28 cellular contexts compared by ENCODE assay signal in genomic region chr17:5444209-5444608, GRCh38.
"Had no signal": no experiment of that assay in that cellular context is flagged by ENCODE, and none has a peak within 500 bp of the region (broad histone marks: within the 10 kb centered on the region; RNA-seq: fewer than 3 reads in every experiment).

No MANE protein-coding gene starts in this region.

- H3K4me3 ChIP-seq: left lung, lung, neural progenitor cell, ovary, right atrium auricular region, right lobe of liver, smooth muscle cell, testis, thyroid gland, transverse colon, upper lobe of right lung had no signal

- H3K27me3 ChIP-seq: left lung, neural progenitor cell, ovary, right atrium auricular region, right lobe of liver, testis, thyroid gland, transverse colon, upper lobe of right lung had no signal

- H3K4me1 ChIP-seq: neural progenitor cell, testis had no signal

- H3K9me3 Mint-ChIP-seq: immature natural killer cell; mesothelial cell of epicardium; naive B cell; natural killer cell; nephron progenitor cell; neural progenitor cell; stimulated activated memory B cell treated with anti-CD40 and anti-IgM and Interleukin-4, amounts not matched to agents 10 μg/mL and 1 μg/mL and 100 μg/mL, for 72 hours; stimulated activated naive CD8-positive, alpha-beta T cell treated with anti-CD3 and anti-CD28 coated beads, Interleukin-15, amount 100 ng/mL, for 72 hours had no signal

- H3K36me3 ChIP-seq: ovary had no signal

- DNase-seq: hypothalamus; immature natural killer cell; kidney; left colon; left lung; mesendoderm; naive B cell; natural killer cell; nephron progenitor cell; ovary; right lobe of liver; stimulated activated CD4-positive, alpha-beta T cell treated with anti-CD3 and anti-CD28 coated beads, Interleukin-1b, Interleukin-23, amount 100 ng/mL, for 48 hours; stimulated activated CD4-positive, alpha-beta T cell treated with anti-CD3 and anti-CD28 coated beads, Interleukin-2, amount 100 ng/mL, for 48 hours; stimulated activated CD4-positive, alpha-beta T cell treated with anti-CD3 and anti-CD28 coated beads, Interleukin-4, amount 100 ng/mL, for 4 hours; stimulated activated CD8-positive, alpha-beta memory T cell treated with anti-CD3 and anti-CD28 coated beads, Interleukin-4, amount 100 ng/mL, for 48 hours; stimulated activated naive CD4-positive, alpha-beta T cell treated with Interleukin-2 at 50 U/mL for 16 hours; stimulated activated naive CD8-positive, alpha-beta T cell treated with anti-CD3 and anti-CD28 coated beads, Interleukin-15, amount 100 ng/mL, for 72 hours; testis; thyroid gland; transverse colon; upper lobe of right lung had no signal

- H3K27ac ChIP-seq: left lung, neural progenitor cell, ovary, right atrium auricular region, right lobe of liver, testis, thyroid gland, transverse colon, upper lobe of right lung had no signal

- H3K27me3 Mint-ChIP-seq: naive B cell; progenitor cell of endocrine pancreas; stimulated activated memory B cell treated with anti-CD40 and anti-IgM and Interleukin-4, amounts not matched to agents 10 μg/mL and 1 μg/mL and 100 μg/mL, for 72 hours; stimulated activated naive CD8-positive, alpha-beta T cell treated with anti-CD3 and anti-CD28 coated beads, Interleukin-15, amount 100 ng/mL, for 72 hours had no signal

- H3K4me3 Mint-ChIP-seq: immature natural killer cell; mesothelial cell of epicardium; naive B cell; natural killer cell; nephron progenitor cell; neural progenitor cell; stimulated activated memory B cell treated with anti-CD40 and anti-IgM and Interleukin-4, amounts not matched to agents 10 μg/mL and 1 μg/mL and 100 μg/mL, for 72 hours; stimulated activated naive CD8-positive, alpha-beta T cell treated with anti-CD3 and anti-CD28 coated beads, Interleukin-15, amount 100 ng/mL, for 72 hours had no signal

- ATAC-seq: left colon; left lung; natural killer cell; right lobe of liver; stimulated activated memory B cell treated with anti-CD40 and anti-IgM and Interleukin-4, amounts not matched to agents 10 μg/mL and 1 μg/mL and 100 μg/mL, for 72 hours; stimulated activated naive CD8-positive, alpha-beta T cell treated with anti-CD3 and anti-CD28 coated beads, Interleukin-15, amount 100 ng/mL, for 72 hours; upper lobe of right lung had no signal

- H3K9me3 ChIP-seq: left lung, ovary, right atrium auricular region, right lobe of liver, testis, thyroid gland, transverse colon, upper lobe of right lung had no signal

- H3K27ac Mint-ChIP-seq: natural killer cell; neural progenitor cell; progenitor cell of endocrine pancreas; stimulated activated memory B cell treated with anti-CD40 and anti-IgM and Interleukin-4, amounts not matched to agents 10 μg/mL and 1 μg/mL and 100 μg/mL, for 72 hours had no signal
